9 cellular contexts compared by ENCODE assay signal in genomic region chr16:15988268-15989013, GRCh38. TPM values are rescaled to one million over a fixed set of nuclear protein-coding genes. Genes with fewer than 3 reads are reported as not detected.
DNase-seq lines count a peak whose midpoint lies in the region; ATAC-seq and TF ChIP-seq lines count a peak whose summit lies in the region.
"Had no signal": no experiment of that assay in that cellular context is flagged by ENCODE, and none has a peak within 500 bp of the region (broad histone marks: within the 10 kb centered on the region; RNA-seq: fewer than 3 reads in every experiment).

No MANE protein-coding gene starts in this region.

- no peaks in the 10 kb centered on the region for H3K27me3 Mint-ChIP-seq in osteocyte (ENCODE audit: unreplicated experiment)

- no peak overlapping the region for H3K4me3 ChIP-seq in esophagus (ENCODE audit: low read depth in 1 of 2, low read length in 2 of 2)

- WGBS in esophagus, 2 donors, result 61 to 67% methylated on average over 5 of the region's 5 CpGs

- H3K27me3 ChIP-seq in esophagus (ENCODE audit: control insufficient read depth in 1 of 2, insufficient read depth in 2 of 2, low read length in 2 of 2), result no peaks in the 10 kb centered on the region

- H3K36me3 Mint-ChIP-seq in osteocyte (ENCODE audit: unreplicated experiment), result peaks cover 21% of the 10 kb centered on the region

- peak overlapping the region; percentile 16 to 84 for H3K27ac ChIP-seq in esophagus (ENCODE audit: low read depth in 2 of 2, low read length in 1 of 2)

- H3K4me1 Mint-ChIP-seq in osteocyte (ENCODE audit: unreplicated experiment), result peaks cover 88% of the 10 kb centered on the region

- ATAC-seq in GM21381 (IDR thresholded peaks at IDR 0.05; ENCODE audit: unreplicated experiment), result no peak

- DNase-seq in EL (peak; percentile 42), OCI-M1 (lab: John Stamatoyannopoulos, UW) (peak; percentile 94), osteocyte (ENCODE audit: extremely low spot score, unreplicated experiment) (no peak), NCI-H1092 (lab: John Stamatoyannopoulos, UW) (no peak), DMS53 (lab: John Stamatoyannopoulos, UW) (no peak), AG08395 (ENCODE audit: low spot score) (no peak)
- DNase-seq: NCI-H526 had no signal

- H3K9me3 ChIP-seq in esophagus (ENCODE audit: control insufficient read depth in 2 of 2, insufficient read depth in 1 of 2, low read depth in 1 of 2, low read length in 1 of 2), result no peaks in the 10 kb centered on the region

- peaks cover 0 to 9% of the 10 kb centered on the region in 2 donors for H3K4me1 ChIP-seq in esophagus (ENCODE audit: control insufficient read depth in 2 of 2, insufficient read depth in 2 of 2, low read length in 1 of 2)

- H3K36me3 ChIP-seq in esophagus (ENCODE audit: control insufficient read depth in 2 of 2, insufficient read depth in 2 of 2, low read length in 1 of 2), result peaks cover 0 to 5% of the 10 kb centered on the region in 2 donors

- H3K27ac Mint-ChIP-seq in osteocyte (ENCODE audit: unreplicated experiment), result peak overlapping the region; percentile 95

- no peaks in the 10 kb centered on the region for H3K9me3 Mint-ChIP-seq in osteocyte (ENCODE audit: unreplicated experiment)

- no peak for TF ChIP-seq CTCF in osteocyte (IDR thresholded peaks at IDR 0.05)

- peak overlapping the region; percentile 28 for H3K4me3 Mint-ChIP-seq in osteocyte (ENCODE audit: unreplicated experiment)

RNA-seq across cellular contexts. Expression of gene ABCC1, which starts 39.0 kb away (rescaled TPM):
- polyA plus RNA-seq in esophagus, result 10 to 100 TPM; 14.8 to 21.8 TPM
- total RNA-seq in osteocyte, result 256 and 271 TPM in 2 replicates

Comparison
In these comparisons a context has a peak if more than half of its experiments do, and no peak if none do; other contexts are left out.
1. DNase-seq: peak in EL (single experiment) and OCI-M1 (single experiment); none in osteocyte (single experiment), NCI-H1092 (single experiment), DMS53 (single experiment) and AG08395 (single experiment).